17 cellular contexts compared by ENCODE assay signal in genomic region chr3:55189359-55189801, GRCh38.
DNase-seq lines count a peak whose midpoint lies in the region; ATAC-seq, FAIRE-seq and TF ChIP-seq lines count a peak whose summit lies in the region.
"Had no signal": no experiment of that assay in that cellular context is flagged by ENCODE, and none has a peak within 500 bp of the region (broad histone marks: within the 10 kb centered on the region; RNA-seq: fewer than 3 reads in every experiment).

No MANE protein-coding gene starts in this region.

- H3K27ac ChIP-seq in brain microvascular endothelial cell (peak overlapping the region; percentile 98), substantia nigra (ENCODE audit: low read depth, low read length, poor library complexity, severe bottlenecking) (no peak overlapping the region)
- H3K27ac ChIP-seq: BLaER1, upper lobe of right lung had no signal

- no peaks in the 10 kb centered on the region for H3K36me3 ChIP-seq in brain microvascular endothelial cell (replicated peaks)
- H3K36me3 ChIP-seq: BLaER1, upper lobe of right lung had no signal

- in situ Hi-C loops in brain microvascular endothelial cell (cut with HindIII; ENCODE audit: low pct_ligation_motif_present, low sequenced_read_pairs), result no loop called here

- no peak for TF ChIP-seq CTCF in AG09309 (IDR thresholded peaks at IDR 0.05; ENCODE audit: control insufficient read depth, insufficient read depth, low read depth, low read length, missing control alignments)
- no peak for TF ChIP-seq CTCF in brain microvascular endothelial cell (IDR thresholded peaks at IDR 0.05; ENCODE audit: low read depth, low read length, missing control alignments)

- peaks cover 7% of the 10 kb centered on the region for H3K9me3 Mint-ChIP-seq in stimulated activated effector memory CD8-positive, alpha-beta T cell treated with anti-CD3 and anti-CD28 coated beads, Interleukin-12 subunit alpha, Interleukin-12 subunit beta, amount 100 ng/mL, for 72 hours

- FAIRE-seq in HTR-8/SVneo (lab: Jason Lieb, UNC), result peak; percentile 80

- no peaks in the 10 kb centered on the region for H3K4me1 Mint-ChIP-seq in stimulated activated effector memory CD8-positive, alpha-beta T cell treated with anti-CD3 and anti-CD28 coated beads, Interleukin-12 subunit alpha, Interleukin-12 subunit beta, amount 100 ng/mL, for 72 hours
- H3K4me1 Mint-ChIP-seq: natural killer cell had no signal

- H3K36me3 Mint-ChIP-seq in stimulated activated effector memory CD8-positive, alpha-beta T cell treated with anti-CD3 and anti-CD28 coated beads, Interleukin-12 subunit alpha, Interleukin-12 subunit beta, amount 100 ng/mL, for 72 hours, result no peaks in the 10 kb centered on the region
- H3K36me3 Mint-ChIP-seq: natural killer cell had no signal

- no peak overlapping the region for H3K4me3 ChIP-seq in AG09309 (ENCODE audit: control insufficient read depth, low read depth, low read length)
- H3K4me3 ChIP-seq in brain microvascular endothelial cell (ENCODE audit: low read depth, low read length), result no peak overlapping the region
- H3K4me3 ChIP-seq: BLaER1, skin epidermis, upper lobe of right lung had no signal

- no peaks in the 10 kb centered on the region for H3K27me3 ChIP-seq in brain microvascular endothelial cell (replicated peaks)
- H3K27me3 ChIP-seq: BLaER1, upper lobe of right lung had no signal

- DNase-seq in AG09309 (ENCODE audit: low read depth), result peak; percentile 87
- peak; percentile 60 for DNase-seq in HTR-8/SVneo (ENCODE audit: insufficient read length, low spot score)
- peak; percentile 70 for DNase-seq in brain microvascular endothelial cell
- DNase-seq in iPS-NIHi11 (ENCODE audit: low spot score), result peak; percentile 26
- no peak for DNase-seq in HPDE6-E6E7 (ENCODE audit: extremely low spot score)
- no peak for DNase-seq in stimulated activated effector memory CD8-positive, alpha-beta T cell treated with anti-CD3 and anti-CD28 coated beads, Interleukin-12 subunit alpha, Interleukin-12 subunit beta, amount 100 ng/mL, for 72 hours (ENCODE audit: low spot score in 2 of 2)
- no peak for DNase-seq in substantia nigra (lab: John Stamatoyannopoulos, UW)
- DNase-seq in NCI-H2029 (lab: John Stamatoyannopoulos, UW), result no peak
- DNase-seq: amygdala, GDM1, natural killer cell, NCI-H524 treated with DMSO at 0.1 percent for 48 hours, SIG-M5, upper lobe of right lung had no signal

- ATAC-seq in stimulated activated effector memory CD8-positive, alpha-beta T cell treated with anti-CD3 and anti-CD28 coated beads, Interleukin-12 subunit alpha, Interleukin-12 subunit beta, amount 100 ng/mL, for 72 hours, result no peak
- ATAC-seq: activated CD4-positive, CD25-positive, alpha-beta regulatory T cell treated with anti-CD3 and anti-CD28 coated beads, Interleukin-2, amount 50 U/mL, for 24 hours; natural killer cell; upper lobe of right lung had no signal

- no peak overlapping the region for H3K27ac Mint-ChIP-seq in stimulated activated effector memory CD8-positive, alpha-beta T cell treated with anti-CD3 and anti-CD28 coated beads, Interleukin-12 subunit alpha, Interleukin-12 subunit beta, amount 100 ng/mL, for 72 hours
- H3K27ac Mint-ChIP-seq: natural killer cell had no signal

- H3K4me3 Mint-ChIP-seq in stimulated activated effector memory CD8-positive, alpha-beta T cell treated with anti-CD3 and anti-CD28 coated beads, Interleukin-12 subunit alpha, Interleukin-12 subunit beta, amount 100 ng/mL, for 72 hours, result no peak overlapping the region
- H3K4me3 Mint-ChIP-seq: natural killer cell had no signal

Comparison
In these comparisons a context has a peak if more than half of its experiments do, and no peak if none do; other contexts are left out.
1. DNase-seq: peak in AG09309 (single experiment), HTR-8/SVneo (single experiment), brain microvascular endothelial cell (single experiment) and iPS-NIHi11 (single experiment); none in HPDE6-E6E7 (single experiment), stimulated activated effector memory CD8-positive, alpha-beta T cell treated with anti-CD3 and anti-CD28 coated beads, Interleukin-12 subunit alpha, Interleukin-12 subunit beta, amount 100 ng/mL, for 72 hours (0 of 2), substantia nigra (0 of 49) and NCI-H2029 (single experiment).